Comparison of ENCODE assay signal across 17 cellular contexts in the genomic region with DNA sequence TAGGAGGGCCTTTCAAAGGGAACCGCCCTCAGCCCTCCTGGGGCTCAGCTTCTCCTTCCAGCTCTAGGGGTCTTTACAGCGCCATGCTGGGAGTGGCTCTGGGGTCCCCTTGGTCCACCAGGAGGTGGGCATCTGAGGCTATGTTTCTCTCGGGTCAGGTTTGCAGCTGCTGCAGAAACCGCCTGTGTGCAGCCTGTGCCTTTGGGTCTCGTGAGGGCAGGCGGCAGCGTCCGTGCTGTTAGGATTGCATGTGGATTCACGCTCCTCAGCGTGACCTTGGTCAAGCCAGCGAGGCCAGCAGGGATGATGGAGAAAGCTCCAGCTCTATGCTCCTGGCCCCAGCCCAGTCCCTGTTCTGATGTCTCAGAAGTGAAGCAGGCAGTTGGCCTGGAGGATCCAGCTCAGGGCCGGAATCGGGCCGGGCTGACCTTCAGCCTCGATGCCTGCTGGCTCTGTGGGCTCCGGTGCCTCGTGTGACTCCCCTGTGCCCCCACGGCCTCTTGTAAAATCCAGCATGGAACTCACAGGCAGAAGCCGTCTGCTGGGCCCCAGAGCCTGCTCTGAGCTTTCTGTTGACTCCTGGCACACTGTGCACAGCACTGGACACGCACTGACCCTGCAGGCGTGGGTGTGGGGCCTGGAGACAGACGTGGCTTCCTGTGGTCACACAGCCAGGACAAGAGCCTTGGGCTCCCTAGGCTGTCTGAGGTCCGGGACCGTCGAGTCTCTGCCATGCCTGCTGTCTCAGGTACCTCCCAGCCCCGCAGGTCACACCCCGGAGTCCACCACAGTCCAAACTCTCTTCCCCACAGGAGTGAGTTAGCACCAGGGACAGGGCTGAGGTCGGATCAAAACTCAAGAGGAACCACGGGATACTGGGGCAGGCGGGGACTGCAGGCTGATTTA. TPM values are rescaled to one million over a fixed set of nuclear protein-coding genes. Genes with fewer than 3 reads are reported as not detected.
A peak's percentile ranks its signal among the peaks of the same experiment; 100 is the strongest.
DNase-seq lines count a peak whose midpoint lies in the region; ATAC-seq and TF ChIP-seq lines count a peak whose summit lies in the region.
"Had no signal": no experiment of that assay in that cellular context is flagged by ENCODE, and none has a peak within 500 bp of the region (broad histone marks: within the 10 kb centered on the region; RNA-seq: fewer than 3 reads in every experiment).

No MANE protein-coding gene starts in this region.

- H2AFZ ChIP-seq in SK-N-SH (ENCODE audit: low read depth), result no peak overlapping the region
- no peak overlapping the region for H2AFZ ChIP-seq in hepatocyte
- H2AFZ ChIP-seq in smooth muscle cell (ENCODE audit: low read depth), result no peak overlapping the region

- no peak for ATAC-seq in SK-N-SH treated with all-trans-retinoic acid at 6 μM for 48 hours
- no peak for ATAC-seq in HG03342 (IDR thresholded peaks at IDR 0.05; ENCODE audit: unreplicated experiment)
- no peak for ATAC-seq in GM21786 (IDR thresholded peaks at IDR 0.05; ENCODE audit: unreplicated experiment)
- ATAC-seq: gastrocnemius medialis had no signal

- H3K9me2 ChIP-seq in SK-N-SH (no peaks in the 10 kb centered on the region), hepatocyte (replicated peaks; ENCODE audit: insufficient read depth) (no peaks in the 10 kb centered on the region)

- H3K27ac Mint-ChIP-seq in progenitor cell of endocrine pancreas, result no peak overlapping the region
- H3K27ac Mint-ChIP-seq: activated naive CD8-positive, alpha-beta T cell treated with anti-CD3 and anti-CD28 coated beads, Interleukin-2, amount 10 ng/mL, durations not matched to agents 7 days and 5 days had no signal

- peaks cover 6% of the 10 kb centered on the region for H3K4me1 Mint-ChIP-seq in progenitor cell of endocrine pancreas (ENCODE audit: low read depth)

- CTCF ChIA-PET in SK-N-SH (lab: Yijun Ruan, JAX), result interaction anchor here (0.5 to 3.3 kb wide), 13 partner anchors 9 to 275 kb away, joined by 3 to 17 read pairs (median 4); a partner anchor contains a TSS

- H3K36me3 Mint-ChIP-seq in progenitor cell of endocrine pancreas (ENCODE audit: insufficient read depth), result peaks cover 1% of the 10 kb centered on the region
- H3K36me3 Mint-ChIP-seq: activated naive CD8-positive, alpha-beta T cell treated with anti-CD3 and anti-CD28 coated beads, Interleukin-2, amount 10 ng/mL, durations not matched to agents 7 days and 5 days had no signal

- no peak for TF ChIP-seq RAD21 in SK-N-SH (IDR thresholded peaks at IDR 0.05; ENCODE audit: low read length)

- H3K9me3 Mint-ChIP-seq in progenitor cell of endocrine pancreas (ENCODE audit: low read depth), result peaks cover 8% of the 10 kb centered on the region
- H3K9me3 Mint-ChIP-seq: activated naive CD8-positive, alpha-beta T cell treated with anti-CD3 and anti-CD28 coated beads, Interleukin-2, amount 10 ng/mL, durations not matched to agents 7 days and 5 days had no signal

- H3K79me2 ChIP-seq in SK-N-SH (ENCODE audit: insufficient read depth) (no peaks in the 10 kb centered on the region), hepatocyte (no peaks in the 10 kb centered on the region), smooth muscle cell (ENCODE audit: low read depth) (no peaks in the 10 kb centered on the region)

- peaks cover 50% of the 10 kb centered on the region for H3K27me3 Mint-ChIP-seq in progenitor cell of endocrine pancreas

- H3K9ac ChIP-seq in SK-N-SH, result no peak overlapping the region
- H3K9ac ChIP-seq in smooth muscle cell (ENCODE audit: low read depth), result no peak overlapping the region

- H3K27me3 ChIP-seq in SK-N-SH (ENCODE audit: insufficient read depth) (peaks cover 27% of the 10 kb centered on the region), hepatocyte (peaks cover 11% of the 10 kb centered on the region), smooth muscle cell (ENCODE audit: low read depth) (no peaks in the 10 kb centered on the region)
- H3K27me3 ChIP-seq: body of pancreas had no signal

- no peak overlapping the region; a peak in 1 of 4 replicates for H3K27ac ChIP-seq in SK-N-SH (ENCODE audit: low read depth in 2 of 2, low read length in 1 of 2)
- peak overlapping the region; percentile 15 for H3K27ac ChIP-seq in hepatocyte
- no peak overlapping the region for H3K27ac ChIP-seq in smooth muscle cell (ENCODE audit: low read depth)
- H3K27ac ChIP-seq: 22Rv1, body of pancreas, gastrocnemius medialis, pancreas had no signal

- no peaks in the 10 kb centered on the region for H3K36me3 ChIP-seq in SK-N-SH (replicated peaks in 1 of 2; ENCODE audit: control insufficient read depth in 1 of 2, insufficient read depth in 2 of 2, low read length in 1 of 2)
- H3K36me3 ChIP-seq in hepatocyte (replicated peaks; ENCODE audit: insufficient read depth, low read depth), result no peaks in the 10 kb centered on the region
- H3K36me3 ChIP-seq in smooth muscle cell (ENCODE audit: low read depth), result no peaks in the 10 kb centered on the region
- H3K36me3 ChIP-seq: gastrocnemius medialis, pancreas had no signal

- no peak overlapping the region for H3K4me3 Mint-ChIP-seq in progenitor cell of endocrine pancreas (ENCODE audit: low read depth)
- H3K4me3 Mint-ChIP-seq: activated naive CD8-positive, alpha-beta T cell treated with anti-CD3 and anti-CD28 coated beads, Interleukin-2, amount 10 ng/mL, durations not matched to agents 7 days and 5 days had no signal

- 77% methylated on average over 21 of the region's 30 CpGs for WGBS in SK-N-SH (ENCODE audit: low lambda C conversion rate)
- 81% methylated on average over 29 of the region's 30 CpGs for WGBS in hepatocyte (ENCODE audit: low lambda C conversion rate, missing lambda C conversion rate)
- 83% methylated on average over 28 of the region's 30 CpGs for WGBS in smooth muscle cell (ENCODE audit: low lambda C conversion rate)

- H3F3A ChIP-seq in SK-N-SH (replicated peaks; ENCODE audit: insufficient read depth), result no peaks in the 10 kb centered on the region
- peaks cover 4% of the 10 kb centered on the region for H3F3A ChIP-seq in smooth muscle cell (ENCODE audit: low read depth)

- no peaks in the 10 kb centered on the region for H4K20me1 ChIP-seq in SK-N-SH (ENCODE audit: insufficient read depth)
- H4K20me1 ChIP-seq in hepatocyte (ENCODE audit: insufficient read depth, poor library complexity, severe bottlenecking), result no peaks in the 10 kb centered on the region
- H4K20me1 ChIP-seq in smooth muscle cell (ENCODE audit: low read depth), result no peaks in the 10 kb centered on the region

- H3K9me3 ChIP-seq in SK-N-SH (no peaks in the 10 kb centered on the region), hepatocyte (ENCODE audit: low read depth) (no peaks in the 10 kb centered on the region), smooth muscle cell (replicated peaks; ENCODE audit: low read depth) (no peaks in the 10 kb centered on the region)
- H3K9me3 ChIP-seq: body of pancreas, gastrocnemius medialis, pancreas had no signal

- no peak overlapping the region for H3K4me3 ChIP-seq in SK-N-SH (ENCODE audit: low read depth in 2 of 2, low read length in 1 of 2)
- H3K4me3 ChIP-seq in hepatocyte, result no peak overlapping the region
- no peak overlapping the region for H3K4me3 ChIP-seq in smooth muscle cell
- H3K4me3 ChIP-seq: body of pancreas, gastrocnemius medialis, pancreas, skin epidermis had no signal

- TF ChIP-seq CTCF in SK-N-SH (IDR thresholded peaks at IDR 0.05) (no peak), hepatocyte (IDR thresholded peaks at IDR 0.05; ENCODE audit: poor library complexity) (no peak), progenitor cell of endocrine pancreas (IDR thresholded peaks at IDR 0.05; ENCODE audit: unreplicated experiment) (no peak), smooth muscle cell (IDR thresholded peaks at IDR 0.05; ENCODE audit: borderline replicate concordance, insufficient read depth, poor library complexity, severe bottlenecking) (no peak)

- peak; percentile 23 for DNase-seq in SK-N-SH
- DNase-seq in RPMI7951 (ENCODE audit: low read depth), result peak; percentile 85
- DNase-seq in hepatocyte (ENCODE audit: low spot score), result no peak
- DNase-seq in progenitor cell of endocrine pancreas (ENCODE audit: low spot score, unreplicated experiment), result peak; percentile 7
- no peak for DNase-seq in smooth muscle cell (lab: John Stamatoyannopoulos, UW; ENCODE audit: unreplicated experiment)
- DNase-seq: activated CD4-positive, alpha-beta T cell treated with anti-CD3 and anti-CD28 coated beads, Interleukin-2, amount 50 U/mL, for 48 hours; activated naive CD8-positive, alpha-beta T cell treated with anti-CD3 and anti-CD28 coated beads, Interleukin-2, amount 10 ng/mL, durations not matched to agents 7 days and 5 days; body of pancreas; gastrocnemius medialis; NCI-H226; stimulated activated CD8-positive, alpha-beta memory T cell treated with anti-CD3 and anti-CD28 coated beads, Interleukin-4, amount 100 ng/mL, for 48 hours had no signal

- TF ChIP-seq EP300 in SK-N-SH (IDR thresholded peaks at IDR 0.05; ENCODE audit: borderline replicate concordance in 1 of 2, low read depth in 1 of 2, low read length in 1 of 2), result no peak

- H3K4me1 ChIP-seq in SK-N-SH (ENCODE audit: control insufficient read depth in 1 of 2, insufficient read depth in 2 of 2, low read depth in 1 of 2, low read length in 1 of 2) (peaks cover 0 to 36% of the 10 kb centered on the region in 2 experiments; a peak in 1 of 4 replicates), hepatocyte (ENCODE audit: insufficient read depth) (peaks cover 22% of the 10 kb centered on the region), smooth muscle cell (ENCODE audit: low read depth) (peaks cover 6% of the 10 kb centered on the region)
- H3K4me1 ChIP-seq: gastrocnemius medialis, pancreas had no signal

- POLR2A ChIA-PET in SK-N-SH (lab: Yijun Ruan, JAX), result no interaction called here

- H3K4me2 ChIP-seq in SK-N-SH (no peak overlapping the region), hepatocyte (no peak overlapping the region), smooth muscle cell (no peak overlapping the region)

TF ChIP-seq in SK-N-SH, 30 proteins besides CTCF, POLR2A, EP300 and RAD21 (continues in another document):
- no peak for TF ChIP-seq FOXM1 (IDR thresholded peaks at IDR 0.05; ENCODE audit: low read depth)

RNA-seq across cellular contexts. Expression of a gene that starts 54.3 kb away (rescaled TPM):
- polyA plus RNA-seq in SK-N-SH (2012; rRNA removed), result 21.2 and 24.1 TPM in 2 replicates
- polyA plus RNA-seq in SK-N-SH (2012; cell fraction: cytosol; rRNA removed), result 22.3 and 22.7 TPM in 2 replicates
- 20.1 and 28.8 TPM in 2 replicates for polyA plus RNA-seq in SK-N-SH (2012; cell fraction: nucleus; rRNA removed)
- total RNA-seq in RPMI7951 (2014; rRNA removed; shearing (Covaris generic)), result 65.0 and 80.4 TPM in 2 replicates
- total RNA-seq in hepatocyte, result 6.5 and 9.4 TPM in 2 replicates
- 8.7 and 9.2 TPM in 2 replicates for polyA plus RNA-seq in hepatocyte
- total RNA-seq in progenitor cell of endocrine pancreas, result 11.9 and 13.5 TPM in 2 replicates
- 8.4 and 13.4 TPM in 2 replicates for total RNA-seq in smooth muscle cell
- polyA plus RNA-seq in smooth muscle cell, result 12.0 and 12.7 TPM in 2 replicates

RNA-seq across cellular contexts. Expression of a gene that starts 54.4 kb away (rescaled TPM):
- polyA plus RNA-seq in SK-N-SH (2012; rRNA removed), result 17.5 and 19.5 TPM in 2 replicates
- 14.2 and 14.8 TPM in 2 replicates for polyA plus RNA-seq in SK-N-SH (2012; cell fraction: cytosol; rRNA removed)
- polyA plus RNA-seq in SK-N-SH (2012; cell fraction: nucleus; rRNA removed), result 67.3 and 75.1 TPM in 2 replicates
- 24.0 and 27.9 TPM in 2 replicates for total RNA-seq in RPMI7951 (2014; rRNA removed; shearing (Covaris generic))
- 16.5 and 20.3 TPM in 2 replicates for total RNA-seq in hepatocyte
- polyA plus RNA-seq in hepatocyte, result 17.8 and 22.0 TPM in 2 replicates
- 69.0 and 69.2 TPM in 2 replicates for total RNA-seq in progenitor cell of endocrine pancreas
- total RNA-seq in smooth muscle cell, result 14.7 and 17.1 TPM in 2 replicates
- 17.8 and 20.4 TPM in 2 replicates for polyA plus RNA-seq in smooth muscle cell

Comparison
In these comparisons a context has a peak if more than half of its experiments do, and no peak if none do; other contexts are left out.
1. DNase-seq: peak in SK-N-SH (single experiment), RPMI7951 (single experiment) and progenitor cell of endocrine pancreas (single experiment); none in hepatocyte (single experiment) and smooth muscle cell (single experiment).